ENCODE assay signal across 8 cellular contexts in genomic region chr14:73787760-73788508, GRCh38.
DNase-seq lines count a peak whose midpoint lies in the region; ATAC-seq, FAIRE-seq and TF ChIP-seq lines count a peak whose summit lies in the region.

No MANE protein-coding gene starts in this region.

- H3K4me1 ChIP-seq in HEK293 (ENCODE audit: control insufficient read depth, insufficient read depth, low read length) (peaks cover 18% of the 10 kb centered on the region), pancreas (peaks cover 22 to 30% (median 28%) of the 10 kb centered on the region in 3 donors)

- H3K9me3 ChIP-seq in HEK293 (ENCODE audit: control insufficient read depth, insufficient read depth, low read depth, low read length) (no peaks in the 10 kb centered on the region), pancreas (no peaks in the 10 kb centered on the region)

- no peaks in the 10 kb centered on the region for H3K27me3 Mint-ChIP-seq in activated CD4-positive, alpha-beta T cell treated with anti-CD3 and anti-CD28 coated beads, Interleukin-2, amount 10 ng/mL, durations not matched to agents 24 days and 14 days

- H3K27ac ChIP-seq in C4-2B (peak overlapping the region; percentile 97), HEK293 (ENCODE audit: extremely low read depth, low read depth, low read length) (peak overlapping the region; percentile 97), pancreas (peak overlapping the region; percentile 86 to 96 (median 93))

- peaks cover 55% of the 10 kb centered on the region for H3K4me1 Mint-ChIP-seq in activated CD4-positive, alpha-beta T cell treated with anti-CD3 and anti-CD28 coated beads, Interleukin-2, amount 10 ng/mL, durations not matched to agents 24 days and 14 days

- intact Hi-C loops in activated CD4-positive, alpha-beta T cell treated with anti-CD3 and anti-CD28 coated beads, Interleukin-2, amount 10 ng/mL, durations not matched to agents 24 days and 14 days (cut with micrococcal nuclease), result loop anchor here (1.0 to 5.0 kb wide), 3 partner anchors 28 to 98 kb away; partner anchors contain the start of gene ZNF410
- intact Hi-C loops in pancreas (cut with DNase I), result no loop called here

- no peak for TF ChIP-seq POLR2A in erythroblast (IDR thresholded peaks at IDR 0.05; ENCODE audit: low read length)

- peak overlapping the region; percentile 71 for H3K4me3 ChIP-seq in HEK293 (ENCODE audit: low read depth, low read length)
- peak overlapping the region in 3 of 4 donors; percentile 65 to 70 (median 70) for H3K4me3 ChIP-seq in pancreas

- H3K27me3 ChIP-seq in pancreas, result no peaks in the 10 kb centered on the region

- H3K36me3 ChIP-seq in HEK293 (ENCODE audit: control insufficient read depth in 2 of 2, insufficient read depth in 1 of 2, low read length in 2 of 2) (no peaks in the 10 kb centered on the region), pancreas (no peaks in the 10 kb centered on the region)

- 2 to 3% methylated on average over 11 of the region's 11 CpGs for WGBS in pancreas, 2 donors

- ATAC-seq in pancreas, result no peak
- ATAC-seq in HG02678 (IDR thresholded peaks at IDR 0.05; ENCODE audit: unreplicated experiment), result no peak
- no peak for ATAC-seq in GM21390 (IDR thresholded peaks at IDR 0.05; ENCODE audit: unreplicated experiment)

- DNase-seq in activated CD4-positive, alpha-beta T cell treated with anti-CD3 and anti-CD28 coated beads, Interleukin-2, amount 10 ng/mL, durations not matched to agents 24 days and 14 days, result peak; percentile 79
- DNase-seq in erythroblast (lab: John Stamatoyannopoulos, UW) (peak; percentile 60 to 80), pancreas (peak in 1 of 6 donors; percentile 36), GF-D8 (lab: John Stamatoyannopoulos, UW) (no peak)

- no peaks in the 10 kb centered on the region for H3K9me3 Mint-ChIP-seq in activated CD4-positive, alpha-beta T cell treated with anti-CD3 and anti-CD28 coated beads, Interleukin-2, amount 10 ng/mL, durations not matched to agents 24 days and 14 days

- CTCF ChIA-PET in HEK293 (lab: Yijun Ruan, JAX), result interaction anchor here (0.6 to 1.5 kb wide), 6 partner anchors 20 to 470 kb away, joined by 3 to 8 read pairs (median 4); no protein-coding TSS in a partner anchor

- peak overlapping the region; percentile 96 for H3K27ac Mint-ChIP-seq in activated CD4-positive, alpha-beta T cell treated with anti-CD3 and anti-CD28 coated beads, Interleukin-2, amount 10 ng/mL, durations not matched to agents 24 days and 14 days

- H3K36me3 Mint-ChIP-seq in activated CD4-positive, alpha-beta T cell treated with anti-CD3 and anti-CD28 coated beads, Interleukin-2, amount 10 ng/mL, durations not matched to agents 24 days and 14 days (ENCODE audit: low read depth), result peaks cover 3% of the 10 kb centered on the region

- FAIRE-seq in pancreas (lab: Jason Lieb, UNC), result no peak

- H3K4me3 Mint-ChIP-seq in activated CD4-positive, alpha-beta T cell treated with anti-CD3 and anti-CD28 coated beads, Interleukin-2, amount 10 ng/mL, durations not matched to agents 24 days and 14 days, result peak overlapping the region; percentile 94

- POLR2A ChIA-PET in HEK293 (lab: Yijun Ruan, JAX), result interaction anchor here (1.4 to 5.9 kb wide), 2 partner anchors 29 to 99 kb away, joined by 4 to 52 read pairs; partner anchors contain the start of gene ZNF410

- TF ChIP-seq CTCF in C4-2B (conservative IDR thresholded peaks at IDR 0.05), result no peak
- TF ChIP-seq CTCF in HEK293 (tag by site-specific recombination; IDR thresholded peaks at IDR 0.05), result no peak
- TF ChIP-seq CTCF in pancreas (IDR thresholded peaks at IDR 0.05), result no peak

TF ChIP-seq in HEK293, 187 proteins besides CTCF, POLR2A, EP300 and RAD21:
- TF ChIP-seq ZNF362 (tag by site-specific recombination; IDR thresholded peaks at IDR 0.05) (peak; percentile 49; the same call in 1 of the 2 replicates), ZFHX2 (tag by site-specific recombination; conservative IDR thresholded peaks at IDR 0.05) (peak; percentile 74), PATZ1 (tag by site-specific recombination; IDR thresholded peaks at IDR 0.05) (no peak; the same call in 1 of the 2 replicates), PRDM10 (tag by site-specific recombination; IDR thresholded peaks at IDR 0.05) (0 out of 2 replicates have a peak, but pooled peaks have one; percentile 47), ZNF335 (tag by site-specific recombination; conservative IDR thresholded peaks at IDR 0.05) (peak; percentile 36)
